13 cellular contexts compared by ENCODE assay signal in genomic region chrX:15465347-15465746, GRCh38. TPM values are rescaled to one million over a fixed set of nuclear protein-coding genes. Genes with fewer than 3 reads are reported as not detected.
DNase-seq lines count a peak whose midpoint lies in the region; ATAC-seq and TF ChIP-seq lines count a peak whose summit lies in the region.
"Had no signal": no experiment of that assay in that cellular context is flagged by ENCODE, and none has a peak within 500 bp of the region (broad histone marks: within the 10 kb centered on the region; RNA-seq: fewer than 3 reads in every experiment).

No MANE protein-coding gene starts in this region.

- no peak overlapping the region for H3K27ac Mint-ChIP-seq in MCF 10A (ENCODE audit: low read depth, unreplicated experiment)
- H3K27ac Mint-ChIP-seq in stimulated activated naive B cell treated with anti-CD40 and anti-IgM and Interleukin-4, amounts not matched to agents 10 μg/mL and 1 μg/mL and 100 μg/mL, for 72 hours = no peak overlapping the region
- H3K27ac Mint-ChIP-seq: activated naive CD4-positive, alpha-beta T cell treated with anti-CD3 and anti-CD28 coated beads, Interleukin-2, amount 50 U/mL, for 24 hours had no signal

- DNase-seq in MCF 10A (ENCODE audit: unreplicated experiment) (peak; percentile 50), breast epithelium (ENCODE audit: low spot score in 2 of 2) (no peak), SKM-1 (lab: John Stamatoyannopoulos, UW; ENCODE audit: unreplicated experiment) (no peak), SW480 (ENCODE audit: low spot score) (no peak)
- peak; percentile 14 for DNase-seq in stimulated activated naive B cell treated with anti-CD40 and anti-IgM and Interleukin-4, amounts not matched to agents 10 μg/mL and 1 μg/mL and 100 μg/mL, for 72 hours
- DNase-seq: mucosa of descending colon; stimulated activated CD4-positive, alpha-beta T cell treated with anti-CD3 and anti-CD28 coated beads, Interleukin-2, amount 100 ng/mL, for 24 hours had no signal

- no peak overlapping the region for H3K4me3 Mint-ChIP-seq in MCF 10A (ENCODE audit: unreplicated experiment)
- H3K4me3 Mint-ChIP-seq in stimulated activated naive B cell treated with anti-CD40 and anti-IgM and Interleukin-4, amounts not matched to agents 10 μg/mL and 1 μg/mL and 100 μg/mL, for 72 hours = peak overlapping the region in 1 of 2 donors; percentile 21
- H3K4me3 Mint-ChIP-seq: activated naive CD4-positive, alpha-beta T cell treated with anti-CD3 and anti-CD28 coated beads, Interleukin-2, amount 50 U/mL, for 24 hours had no signal

- no peaks in the 10 kb centered on the region for H3K4me1 ChIP-seq in breast epithelium

- CTCF ChIA-PET in MCF 10A (lab: Yijun Ruan, JAX) = interaction anchor here (4.2 to 6.8 kb wide), 2 partner anchors 117 to 166 kb away, joined by 37 to 353 read pairs; no protein-coding TSS in a partner anchor

- BruUV-seq in MCF 10A (replicated peaks; lab: Mats Ljungman, UMichigan) = no TSS peak

- no peaks in the 10 kb centered on the region for H3K9me3 Mint-ChIP-seq in MCF 10A (ENCODE audit: unreplicated experiment)
- H3K9me3 Mint-ChIP-seq in stimulated activated naive B cell treated with anti-CD40 and anti-IgM and Interleukin-4, amounts not matched to agents 10 μg/mL and 1 μg/mL and 100 μg/mL, for 72 hours = no peaks in the 10 kb centered on the region
- H3K9me3 Mint-ChIP-seq: activated naive CD4-positive, alpha-beta T cell treated with anti-CD3 and anti-CD28 coated beads, Interleukin-2, amount 50 U/mL, for 24 hours had no signal

- peaks cover 6% of the 10 kb centered on the region for H3K4me1 Mint-ChIP-seq in MCF 10A (ENCODE audit: insufficient read depth, unreplicated experiment)
- peaks cover 3 to 14% of the 10 kb centered on the region in 2 donors for H3K4me1 Mint-ChIP-seq in stimulated activated naive B cell treated with anti-CD40 and anti-IgM and Interleukin-4, amounts not matched to agents 10 μg/mL and 1 μg/mL and 100 μg/mL, for 72 hours
- H3K4me1 Mint-ChIP-seq: activated naive CD4-positive, alpha-beta T cell treated with anti-CD3 and anti-CD28 coated beads, Interleukin-2, amount 50 U/mL, for 24 hours had no signal

- POLR2A ChIA-PET in MCF 10A (lab: Yijun Ruan, JAX) = interaction anchor here (0.8 kb wide), 1 partner anchor 93 kb away, joined by 4 read pairs; no protein-coding TSS in a partner anchor

- H3K4me3 ChIP-seq in breast epithelium = no peak overlapping the region
- H3K4me3 ChIP-seq: mucosa of descending colon had no signal

- no peak overlapping the region for H3K27ac ChIP-seq in breast epithelium
- H3K27ac ChIP-seq: epithelial cell of prostate had no signal

- TF ChIP-seq CTCF in MCF 10A (IDR thresholded peaks at IDR 0.05; ENCODE audit: unreplicated experiment) = no peak
- no peak for TF ChIP-seq CTCF in breast epithelium (IDR thresholded peaks at IDR 0.05)

- intact Hi-C loops in MCF 10A (cut with micrococcal nuclease) = no loop called here
- intact Hi-C loops in breast epithelium (cut with DNase I; ENCODE audit: low total_unique reads) = no loop called here

- H3K9me3 ChIP-seq in breast epithelium = no peaks in the 10 kb centered on the region
- H3K9me3 ChIP-seq: mucosa of descending colon had no signal

- H3K27me3 ChIP-seq in breast epithelium = peaks cover 0 to 35% of the 10 kb centered on the region in 2 donors

- ATAC-seq in HG02884 (IDR thresholded peaks at IDR 0.05; ENCODE audit: unreplicated experiment) (peak; percentile 73), SK-N-SH treated with all-trans-retinoic acid at 6 μM for 48 hours (peak; percentile 64), GM19324 (IDR thresholded peaks at IDR 0.05; ENCODE audit: low FRiP score, unreplicated experiment) (no peak)
- ATAC-seq in stimulated activated naive B cell treated with anti-CD40 and anti-IgM and Interleukin-4, amounts not matched to agents 10 μg/mL and 1 μg/mL and 100 μg/mL, for 72 hours (replicated peaks) = peak; percentile 78 to 82
- ATAC-seq: mucosa of descending colon had no signal

- H3K36me3 Mint-ChIP-seq in MCF 10A (ENCODE audit: insufficient read depth, unreplicated experiment) = no peaks in the 10 kb centered on the region
- H3K36me3 Mint-ChIP-seq in stimulated activated naive B cell treated with anti-CD40 and anti-IgM and Interleukin-4, amounts not matched to agents 10 μg/mL and 1 μg/mL and 100 μg/mL, for 72 hours = peaks cover 0 to 5% of the 10 kb centered on the region in 2 donors
- H3K36me3 Mint-ChIP-seq: activated naive CD4-positive, alpha-beta T cell treated with anti-CD3 and anti-CD28 coated beads, Interleukin-2, amount 50 U/mL, for 24 hours had no signal

- H3K27me3 Mint-ChIP-seq in MCF 10A (ENCODE audit: insufficient read depth, unreplicated experiment) = peaks cover 11% of the 10 kb centered on the region
- peaks cover 0 to 16% of the 10 kb centered on the region in 2 donors for H3K27me3 Mint-ChIP-seq in stimulated activated naive B cell treated with anti-CD40 and anti-IgM and Interleukin-4, amounts not matched to agents 10 μg/mL and 1 μg/mL and 100 μg/mL, for 72 hours

- TF ChIP-seq POLR2A in breast epithelium (IDR thresholded peaks at IDR 0.05) = no peak

- no peaks in the 10 kb centered on the region for H3K36me3 ChIP-seq in breast epithelium

TF ChIP-seq in SK-N-SH treated with all-trans-retinoic acid at 6 μM for 48 hours, 23 proteins besides CTCF, POLR2A, EP300 and RAD21 (continues in another document):
- TF ChIP-seq ARNTL (CRISPR knock-in tag; IDR thresholded peaks at IDR 0.05; ENCODE audit: borderline replicate concordance, low read depth) = no peak
- TF ChIP-seq RARB (CRISPR knock-in tag; IDR thresholded peaks at IDR 0.05) = peak; percentile 78; the same call in 1 of the 2 replicates
- no peak for TF ChIP-seq ZNF70 (CRISPR knock-in tag; IDR thresholded peaks at IDR 0.05)
- peak; percentile 97 for TF ChIP-seq TCF4 (CRISPR knock-in tag; IDR thresholded peaks at IDR 0.05; ENCODE audit: borderline replicate concordance)
- TF ChIP-seq SNAI2 (CRISPR knock-in tag; IDR thresholded peaks at IDR 0.05) = peak; percentile 85
- TF ChIP-seq TOX (CRISPR knock-in tag; IDR thresholded peaks at IDR 0.05; ENCODE audit: borderline replicate concordance) = peak; percentile 94
- TF ChIP-seq ZFP30 (CRISPR knock-in tag; IDR thresholded peaks at IDR 0.05) = no peak
- TF ChIP-seq PPARA (CRISPR knock-in tag; IDR thresholded peaks at IDR 0.05; ENCODE audit: borderline replicate concordance) = no peak
- TF ChIP-seq CSRNP3 (CRISPR knock-in tag; IDR thresholded peaks at IDR 0.05) = peak; percentile 77; the same call in 1 of the 2 replicates
- peak; percentile 92 for TF ChIP-seq TSHZ2 (CRISPR knock-in tag; IDR thresholded peaks at IDR 0.05)
- TF ChIP-seq POU6F1 (CRISPR knock-in tag; IDR thresholded peaks at IDR 0.05; ENCODE audit: borderline replicate concordance, low read depth) = no peak
- TF ChIP-seq ISL1 (CRISPR knock-in tag; IDR thresholded peaks at IDR 0.05) = peak; percentile 62

RNA-seq across cellular contexts. Expression of gene PIR, which starts 27.8 kb away (rescaled TPM):
- 8.2 and 10.3 TPM in 2 replicates for total RNA-seq in MCF 10A (2022)
- 10 to 100 TPM; 11.6 to 20.6 (median 14.4) TPM for total RNA-seq in breast epithelium

RNA-seq across cellular contexts. Expression of gene BMX, which starts 35.3 kb away (rescaled TPM):
- total RNA-seq in MCF 10A (2022) (not detected in 2 replicates), breast epithelium (1 to 10 TPM; 2.3 to 4.2 (median 3.9) TPM)
- total RNA-seq: NCI-H460 had no signal

Comparison
In these comparisons a context has a peak if more than half of its experiments do, and no peak if none do; other contexts are left out.
1. DNase-seq: peak in MCF 10A (single experiment) and stimulated activated naive B cell treated with anti-CD40 and anti-IgM and Interleukin-4, amounts not matched to agents 10 μg/mL and 1 μg/mL and 100 μg/mL, for 72 hours (single experiment); none in breast epithelium (0 of 2), SKM-1 (single experiment) and SW480 (single experiment).